8 cellular contexts compared by ENCODE assay signal in genomic region chr7:45089314-45089891, GRCh38. TPM values are rescaled to one million over a fixed set of nuclear protein-coding genes. Genes with fewer than 3 reads are reported as not detected.
DNase-seq lines count a peak whose midpoint lies in the region; ATAC-seq, FAIRE-seq and TF ChIP-seq lines count a peak whose summit lies in the region.

No MANE protein-coding gene starts in this region.

- no peak for FAIRE-seq in H1 (lab: Jason Lieb, UNC)

- H3K4me1 Mint-ChIP-seq in memory B cell: no peaks in the 10 kb centered on the region

- H3K4me1 ChIP-seq in H1 (replicated peaks in 1 of 4; ENCODE audit: control insufficient read depth in 3 of 4, insufficient read depth in 4 of 4, low read length in 3 of 4): peaks cover 2 to 11% (median 6%) of the 10 kb centered on the region in 4 experiments; a peak in 5 of 7 replicates

- H3K4me2 ChIP-seq in H1 (ENCODE audit: insufficient read depth in 1 of 2, low read depth in 2 of 2, low read length in 2 of 2): peak overlapping the region; percentile 59 to 88

- TF ChIP-seq RAD21 in H1 (IDR thresholded peaks at IDR 0.05 in 1 of 2, conservative IDR thresholded peaks at IDR 0.05 in 1 of 2; ENCODE audit: low read depth in 2 of 2, low read length in 2 of 2): no peak

- no peak overlapping the region for H2AK5ac ChIP-seq in H1 (ENCODE audit: low read depth, low read length)

- H3K36me3 ChIP-seq in H1 (ENCODE audit: control insufficient read depth in 2 of 4, insufficient read depth in 4 of 4, low read length in 3 of 4): no peaks in the 10 kb centered on the region

- 21% methylated on average over 21 of the region's 22 CpGs; no CpG with 5 or more reads in 1 of the 2 experiments for WGBS in H1 (ENCODE audit: extremely low coverage in 1 of 2, insufficient coverage in 1 of 2, insufficient read length in 1 of 2, insufficient replicate concordance in 2 of 2, low coverage in 1 of 2, low lambda C conversion rate in 2 of 2, missing lambda C conversion rate in 1 of 2), 2 experiments

- peaks cover 2% of the 10 kb centered on the region; the same call in 1 of the 2 replicates for H3K23me2 ChIP-seq in H1 (ENCODE audit: low read depth, low read length)

- H4K8ac ChIP-seq in H1 (ENCODE audit: extremely low read depth, insufficient read depth, low read length): peak overlapping the region; percentile 29; the same call in 1 of the 2 replicates

- H2BK20ac ChIP-seq in H1 (ENCODE audit: low read length): no peak overlapping the region

- H2BK5ac ChIP-seq in H1 (ENCODE audit: low read depth, low read length): no peak overlapping the region

- H3K27ac ChIP-seq in H1 (ENCODE audit: low read depth, low read length): no peak overlapping the region

- H4K5ac ChIP-seq in H1 (ENCODE audit: insufficient read length, low read depth, low read length): no peak overlapping the region

- peaks cover 0 to 15% (median 10%) of the 10 kb centered on the region in 4 experiments; a peak in 5 of 7 replicates for H3K27me3 ChIP-seq in H1 (replicated peaks in 1 of 4; ENCODE audit: control insufficient read depth in 3 of 4, extremely low read depth in 1 of 4, insufficient read depth in 3 of 4, low read length in 3 of 4)

- ATAC-seq in memory B cell (ENCODE audit: low read depth): peak; percentile 65
- no peak for ATAC-seq in GM19467 (IDR thresholded peaks at IDR 0.05; ENCODE audit: unreplicated experiment)
- no peak for ATAC-seq in HG03520 (IDR thresholded peaks at IDR 0.05; ENCODE audit: unreplicated experiment)

- H3K9me3 Mint-ChIP-seq in memory B cell: peaks cover 3% of the 10 kb centered on the region

- H3K56ac ChIP-seq in H1 (replicated peaks; ENCODE audit: insufficient read length, low read depth, low read length): no peak overlapping the region

- no peak overlapping the region; the same call in 1 of the 2 replicates for H3K18ac ChIP-seq in H1 (ENCODE audit: extremely low read depth, low read length)

- H3K27me3 Mint-ChIP-seq in memory B cell: peaks cover 5% of the 10 kb centered on the region

- no peak overlapping the region for H2BK15ac ChIP-seq in H1 (ENCODE audit: low read length)

- no peaks in the 10 kb centered on the region for H3K9me3 ChIP-seq in H1 (ENCODE audit: insufficient read depth in 2 of 2, low read depth in 1 of 2, low read length in 1 of 2)

- no peak overlapping the region for H3K23ac ChIP-seq in H1 (ENCODE audit: insufficient read length)

- peak; percentile 64 for DNase-seq in GM12865 (ENCODE audit: low read depth)
- DNase-seq in NCI-H226: peak; percentile 87
- peak; percentile 30 for DNase-seq in activated T-cell treated with anti-CD3 and anti-CD28 coated beads for 1 hour (ENCODE audit: low read depth)
- DNase-seq in H1 (ENCODE audit: low read depth in 1 of 2, low spot score in 2 of 2): peak; percentile 73 to 97
- peak; percentile 25 to 47 for DNase-seq in memory B cell (ENCODE audit: low spot score in 2 of 2)
- peak; percentile 53 to 63 (median 57) for DNase-seq in stimulated activated CD4-positive, alpha-beta T cell treated with anti-CD3 and anti-CD28 coated beads, TNF-alpha, amount 100 ng/mL, for 48 hours (ENCODE audit: low read depth in 3 of 3)

- H2BK120ac ChIP-seq in H1 (replicated peaks; ENCODE audit: low read depth, low read length): no peak overlapping the region

- no peak overlapping the region for H2BK12ac ChIP-seq in H1 (ENCODE audit: low read depth, low read length)

- H3K36me3 Mint-ChIP-seq in memory B cell: peaks cover 2% of the 10 kb centered on the region

- no peaks in the 10 kb centered on the region for H3K79me2 ChIP-seq in H1 (ENCODE audit: control insufficient read depth in 1 of 2, insufficient read depth in 2 of 2, low read length in 2 of 2)

- peaks cover 0 to 3% of the 10 kb centered on the region in 2 experiments for H4K20me1 ChIP-seq in H1 (replicated peaks in 1 of 2; ENCODE audit: control insufficient read depth in 1 of 2, insufficient read depth in 2 of 2, low read length in 2 of 2)

- H2AFZ ChIP-seq in H1 (ENCODE audit: low read length): peak overlapping the region; percentile 26; the same call in 1 of the 2 replicates

- H3K14ac ChIP-seq in H1 (ENCODE audit: insufficient read length): no peak overlapping the region

- no peak for TF ChIP-seq EP300 in H1 (IDR thresholded peaks at IDR 0.05; ENCODE audit: borderline replicate concordance in 1 of 2, low read depth in 2 of 2, low read length in 2 of 2)

- no peak overlapping the region for H4K91ac ChIP-seq in H1 (replicated peaks; ENCODE audit: insufficient read length, low read length)

- H3K4me3 Mint-ChIP-seq in memory B cell: peak overlapping the region; percentile 68

- CTCF ChIA-PET in H1 (lab: Charles Lee; ENCODE audit: partially characterized antibody): interaction anchor here (1.2 to 1.7 kb wide), 2 partner anchors 46 to 116 kb away, joined by 3 to 7 read pairs; no protein-coding TSS in a partner anchor

- TF ChIP-seq POLR2A in H1 (IDR thresholded peaks at IDR 0.05; ENCODE audit: control extremely low read depth in 1 of 2, low read depth in 2 of 2, low read length in 2 of 2): no peak

- no peak overlapping the region for H3K4me3 ChIP-seq in GM12865 (ENCODE audit: low read depth, low read length)
- H3K4me3 ChIP-seq in H1 (ENCODE audit: extremely low read depth in 1 of 4, insufficient read depth in 2 of 4, low read depth in 3 of 4, low read length in 4 of 4): peak overlapping the region; percentile 53 to 75 (median 57)

- H3K9ac ChIP-seq in H1 (replicated peaks in 1 of 4; ENCODE audit: extremely low read depth in 1 of 4, low read depth in 3 of 4, low read length in 3 of 4): no peak overlapping the region

- no peak overlapping the region for H3K4ac ChIP-seq in H1 (replicated peaks; ENCODE audit: insufficient read length, low read depth, low read length)

- no peaks in the 10 kb centered on the region for H3K79me1 ChIP-seq in H1 (ENCODE audit: low read depth, low read length)

- TF ChIP-seq CTCF in GM12865 (IDR thresholded peaks at IDR 0.05; ENCODE audit: insufficient read depth, low read depth, low read length, missing control alignments) (no peak), H1 (IDR thresholded peaks at IDR 0.05; ENCODE audit: control extremely low read depth in 1 of 3, insufficient read depth in 1 of 3, low read depth in 1 of 3, low read length in 3 of 3) (no peak)

- POLR2A ChIA-PET in H1 (lab: Charles Lee; ENCODE audit: partially characterized antibody): interaction anchor here (1.0 to 3.0 kb wide), 6 partner anchors 8 to 90 kb away, joined by 3 to 11 read pairs (median 6); partner anchors contain the start of genes CCM2 and TBRG4

- H3K27ac Mint-ChIP-seq in memory B cell: no peak overlapping the region

TF ChIP-seq in H1, 55 proteins besides CTCF, POLR2A, EP300 and RAD21:
- TF ChIP-seq KDM1A (IDR thresholded peaks at IDR 0.05; ENCODE audit: borderline replicate concordance, low read length) (peak; percentile 95), YY1 (IDR thresholded peaks at IDR 0.05; ENCODE audit: low read depth, low read length) (no peak), HDAC2 (IDR thresholded peaks at IDR 0.05; ENCODE audit: borderline replicate concordance in 1 of 2, low read depth in 2 of 2, low read length in 2 of 2) (no peak; a peak in 1 of 4 replicates)
TF ChIP-seq in H1: peak in this region for 1.

RNA-seq across cellular contexts. Expression of gene NACAD, which starts 0.6 kb away (rescaled TPM):
- total RNA-seq in H1 (2021; fragmentation: NEBNext Ultra II Directional; extraction: Animal tissue kit (Norgen Biotek cat#: 25700)): 6.0 and 6.4 TPM in 2 replicates
- polyA plus RNA-seq in H1 (2011; rRNA removed): 1.3 and 2.7 TPM in 2 replicates
- polyA plus RNA-seq in H1 (2011; cell fraction: cytosol; rRNA removed): 0.89 TPM
- 2.7 TPM for polyA plus RNA-seq in H1 (2011; cell fraction: nucleus; rRNA removed)
- 3.6 to 5.1 TPM (median 4.4 TPM) in 4 replicates for polyA plus RNA-seq in H1 (2012, experiment 1 of 2)
- polyA plus RNA-seq in H1 (2012, experiment 2 of 2): 3.1 TPM
- 3.0 TPM for polyA plus RNA-seq in H1 (2013, experiment 1 of 2)
- 2.9 TPM for polyA plus RNA-seq in H1 (2013, experiment 2 of 2)
- polyA minus RNA-seq in H1 (2011; rRNA and poly(A)+ RNA removed): 1.0 and 1.1 TPM in 2 replicates
- polyA minus RNA-seq in H1 (2011; cell fraction: cytosol; rRNA and poly(A)+ RNA removed): 3.6 TPM
- polyA minus RNA-seq in H1 (2011; cell fraction: nucleus; rRNA and poly(A)+ RNA removed): 4.6 TPM

RNA-seq across cellular contexts. Expression of gene TBRG4, which starts 22.1 kb away (rescaled TPM):
- total RNA-seq in H1 (2021; fragmentation: NEBNext Ultra II Directional; extraction: Animal tissue kit (Norgen Biotek cat#: 25700)): 137 and 146 TPM in 2 replicates
- polyA plus RNA-seq in H1 (2011; rRNA removed): 110 and 134 TPM in 2 replicates
- 139 TPM for polyA plus RNA-seq in H1 (2011; cell fraction: cytosol; rRNA removed)
- polyA plus RNA-seq in H1 (2011; cell fraction: nucleus; rRNA removed): 303 TPM
- polyA plus RNA-seq in H1 (2012, experiment 1 of 2): 89.0 to 132 TPM (median 112 TPM) in 4 replicates
- polyA plus RNA-seq in H1 (2012, experiment 2 of 2): 202 TPM
- 91.1 TPM for polyA plus RNA-seq in H1 (2013, experiment 1 of 2)
- polyA plus RNA-seq in H1 (2013, experiment 2 of 2): 79.7 TPM
- 256 and 274 TPM in 2 replicates for polyA minus RNA-seq in H1 (2011; rRNA and poly(A)+ RNA removed)
- 109 TPM for polyA minus RNA-seq in H1 (2011; cell fraction: cytosol; rRNA and poly(A)+ RNA removed)
- polyA minus RNA-seq in H1 (2011; cell fraction: nucleus; rRNA and poly(A)+ RNA removed): 302 TPM

Comparison
In these comparisons a context has a peak if more than half of its experiments do, and no peak if none do; other contexts are left out.
1. DNase-seq: peak in every context shown above with its lines; median percentile 87 in NCI-H226; 85 in H1; 64 in GM12865; 57 in stimulated activated CD4-positive, alpha-beta T cell treated with anti-CD3 and anti-CD28 coated beads, TNF-alpha, amount 100 ng/mL, for 48 hours; 36 in memory B cell; 30 in activated T-cell treated with anti-CD3 and anti-CD28 coated beads for 1 hour.